Comparison of ENCODE assay signal across 13 cellular contexts in the genomic region with DNA sequence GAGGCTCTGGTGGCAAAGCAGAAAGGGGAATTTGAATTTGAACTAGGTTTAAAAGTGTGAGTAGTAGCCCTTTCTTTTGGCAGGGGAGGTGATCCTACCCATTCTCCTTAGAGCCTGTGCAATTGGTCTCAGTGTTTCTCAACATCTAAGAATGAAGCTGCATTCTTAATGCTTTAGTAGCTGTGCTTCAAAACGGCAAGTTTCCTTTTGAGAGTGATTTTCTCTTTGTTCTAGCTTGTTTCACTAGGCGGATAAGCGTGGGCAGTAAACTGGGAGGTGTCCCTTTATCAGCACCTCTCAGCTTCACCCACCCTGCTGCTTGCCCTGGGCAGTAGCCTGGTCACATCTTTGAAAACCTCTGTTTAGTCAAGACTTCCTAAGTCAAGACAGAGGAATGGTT. TPM values are rescaled to one million over a fixed set of nuclear protein-coding genes. Genes with fewer than 3 reads are reported as not detected.
DNase-seq lines count a peak whose midpoint lies in the region; ATAC-seq, FAIRE-seq and TF ChIP-seq lines count a peak whose summit lies in the region.
"Had no signal": no experiment of that assay in that cellular context is flagged by ENCODE, and none has a peak within 500 bp of the region (broad histone marks: within the 10 kb centered on the region; RNA-seq: fewer than 3 reads in every experiment).

No MANE protein-coding gene starts in this region.

- peaks cover 82% of the 10 kb centered on the region for H3K4me1 ChIP-seq in A549

- peak overlapping the region; percentile 95 for H3K4me3 Mint-ChIP-seq in MCF 10A (ENCODE audit: unreplicated experiment)
- no peak overlapping the region for H3K4me3 Mint-ChIP-seq in endothelial cell (ENCODE audit: unreplicated experiment)
- H3K4me3 Mint-ChIP-seq: activated CD4-positive, alpha-beta T cell treated with anti-CD3 and anti-CD28 coated beads for 36 hours had no signal

- peak overlapping the region; percentile 45 to 76; a peak in 5 of 6 replicates for H3K27ac ChIP-seq in A549

- BruUV-seq in MCF 10A (replicated peaks; lab: Mats Ljungman, UMichigan): no TSS peak

- FAIRE-seq in A549 (lab: Jason Lieb, UNC): no peak
- FAIRE-seq: A204.1 had no signal

- TF ChIP-seq RAD21 in A549 (conservative IDR thresholded peaks at IDR 0.05 in 1 of 2, IDR thresholded peaks at IDR 0.05 in 1 of 2): no peak; a peak in 1 of 5 replicates

- H3K27me3 Mint-ChIP-seq in MCF 10A (ENCODE audit: insufficient read depth, unreplicated experiment) (no peaks in the 10 kb centered on the region), endothelial cell (ENCODE audit: unreplicated experiment) (peaks cover 10% of the 10 kb centered on the region)

- no peak for TF ChIP-seq CTCF in A549 (IDR thresholded peaks at IDR 0.05)
- no peak for TF ChIP-seq CTCF in MCF 10A (IDR thresholded peaks at IDR 0.05; ENCODE audit: unreplicated experiment)
- no peak for TF ChIP-seq CTCF in endothelial cell (IDR thresholded peaks at IDR 0.05; ENCODE audit: unreplicated experiment)

- ATAC-seq in A549 (peak in 1 of 2 experiments; percentile 1; a peak in 2 of 6 replicates), GM18873 (IDR thresholded peaks at IDR 0.05; ENCODE audit: low FRiP score, unreplicated experiment) (no peak)
- ATAC-seq: activated CD4-positive, alpha-beta T cell treated with anti-CD3 and anti-CD28 coated beads for 36 hours had no signal

- CTCF ChIA-PET in A549 (lab: Yijun Ruan, JAX) (interaction anchor here (0.7 to 9.7 kb wide), 7 partner anchors 10 to 302 kb away, joined by 3 to 75 read pairs (median 3); no protein-coding TSS in a partner anchor), MCF 10A (lab: Yijun Ruan, JAX) (interaction anchor here (0.7 to 11.0 kb wide), 4 partner anchors 8 to 288 kb away, joined by 3 to 146 read pairs (median 7); no protein-coding TSS in a partner anchor)

- TF ChIP-seq POLR2A in A549 (IDR thresholded peaks at IDR 0.05; ENCODE audit: low read length): no peak

- H3K4me1 Mint-ChIP-seq in MCF 10A (ENCODE audit: insufficient read depth, unreplicated experiment) (peaks cover 67% of the 10 kb centered on the region), endothelial cell (ENCODE audit: unreplicated experiment) (peaks cover 75% of the 10 kb centered on the region)

- POLR2A ChIA-PET in A549 (lab: Yijun Ruan, JAX) (no interaction called here), MCF 10A (lab: Yijun Ruan, JAX) (interaction anchor here (0.7 to 12.2 kb wide), 10 partner anchors 10 to 201 kb away, joined by 3 to 742 read pairs (median 5); no protein-coding TSS in a partner anchor)

- DNase-seq in A549 (ENCODE audit: low read depth in 1 of 2, low spot score in 1 of 2) (no peak), HUDEP-2 (lab: John Stamatoyannopoulos, UW; ENCODE audit: unreplicated experiment in 76 of 76) (peak in 71 of 76 experiments; percentile 17 to 87 (median 60)), MCF 10A (ENCODE audit: unreplicated experiment) (peak; percentile 71), iris pigment epithelial cell (ENCODE audit: low read depth) (peak; percentile 87), occipital lobe (lab: John Stamatoyannopoulos, UW) (no peak), endothelial cell (ENCODE audit: low spot score) (no peak)
- DNase-seq in activated naive CD4-positive, alpha-beta T cell (lab: John Stamatoyannopoulos, UW): no peak
- DNase-seq: activated CD4-positive, alpha-beta T cell treated with anti-CD3 and anti-CD28 coated beads for 36 hours; DND-41; NCI-H1048; NCI-H524 treated with DMSO at 0.1 percent for 48 hours had no signal

- H3K36me3 Mint-ChIP-seq in MCF 10A (ENCODE audit: insufficient read depth, unreplicated experiment) (peaks cover 53% of the 10 kb centered on the region), endothelial cell (ENCODE audit: low read depth, unreplicated experiment) (peaks cover 40% of the 10 kb centered on the region)

- intact Hi-C loops in MCF 10A (cut with micrococcal nuclease): no loop called here

- 23% methylated on average over 3 of the region's 3 CpGs for WGBS in A549 (ENCODE audit: missing lambda C conversion rate)

- H3K9me3 Mint-ChIP-seq in MCF 10A (ENCODE audit: unreplicated experiment): no peaks in the 10 kb centered on the region
- H3K9me3 Mint-ChIP-seq in endothelial cell (ENCODE audit: unreplicated experiment): no peaks in the 10 kb centered on the region

- TF ChIP-seq EP300 in A549 (IDR thresholded peaks at IDR 0.05): no peak

- H3K9me3 ChIP-seq in A549: no peaks in the 10 kb centered on the region

- H3K27ac Mint-ChIP-seq in MCF 10A (ENCODE audit: low read depth, unreplicated experiment) (peak overlapping the region; percentile 97), endothelial cell (ENCODE audit: unreplicated experiment) (no peak overlapping the region)
- H3K27ac Mint-ChIP-seq: activated CD4-positive, alpha-beta T cell treated with anti-CD3 and anti-CD28 coated beads for 36 hours had no signal

- H3K4me2 ChIP-seq in A549: peak overlapping the region; percentile 90

- H3K4me3 ChIP-seq in A549: peak overlapping the region; percentile 5; the same call in 1 of the 3 replicates

TF ChIP-seq in A549, 52 proteins besides CTCF, POLR2A, EP300 and RAD21:
- no peak for TF ChIP-seq CEBPB (IDR thresholded peaks at IDR 0.05)
- TF ChIP-seq ZSCAN20 (CRISPR knock-in tag; IDR thresholded peaks at IDR 0.05): no peak
- no peak for TF ChIP-seq HOXA7 (CRISPR knock-in tag; IDR thresholded peaks at IDR 0.05)
- TF ChIP-seq MAFK (IDR thresholded peaks at IDR 0.05; ENCODE audit: partially characterized antibody): no peak
- TF ChIP-seq, protein P1, sequence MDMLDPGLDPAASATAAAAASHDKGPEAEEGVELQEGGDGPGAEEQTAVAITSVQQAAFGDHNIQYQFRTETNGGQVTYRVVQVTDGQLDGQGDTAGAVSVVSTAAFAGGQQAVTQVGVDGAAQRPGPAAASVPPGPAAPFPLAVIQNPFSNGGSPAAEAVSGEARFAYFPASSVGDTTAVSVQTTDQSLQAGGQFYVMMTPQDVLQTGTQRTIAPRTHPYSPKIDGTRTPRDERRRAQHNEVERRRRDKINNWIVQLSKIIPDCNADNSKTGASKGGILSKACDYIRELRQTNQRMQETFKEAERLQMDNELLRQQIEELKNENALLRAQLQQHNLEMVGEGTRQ (IDR thresholded peaks at IDR 0.05): no peak
- TF ChIP-seq ESRRA (IDR thresholded peaks at IDR 0.05; ENCODE audit: borderline replicate concordance, low read length): no peak
- TF ChIP-seq HEYL (CRISPR knock-in tag; IDR thresholded peaks at IDR 0.05): no peak

RNA-seq across cellular contexts. Expression of a gene that starts 6.7 kb away (rescaled TPM):
- polyA plus RNA-seq in A549 (2011; rRNA removed): 208 and 275 TPM in 2 replicates
- polyA plus RNA-seq in A549 (2012; cell fraction: cytosol; rRNA removed): 133 and 166 TPM in 2 replicates
- polyA plus RNA-seq in A549 (2012; cell fraction: nucleus; rRNA removed): 215 and 283 TPM in 2 replicates
- polyA plus RNA-seq in A549 (2017; fragmentation: RNase III; extraction: RNeasy Plus Mini Kit Qiagen cat#74134 plus additional on column Dnase treatment): 127 to 135 TPM (median 130 TPM) in 3 replicates
- polyA minus RNA-seq in A549 (2011; rRNA and poly(A)+ RNA removed): 997 and 1,171 TPM in 2 replicates
- 119 and 185 TPM in 2 replicates for total RNA-seq in MCF 10A (2022)
- 105 TPM for total RNA-seq in occipital lobe
- total RNA-seq in endothelial cell (ENCODE audit: unreplicated experiment): 246 TPM

Comparison
In these comparisons a context has a peak if more than half of its experiments do, and no peak if none do; other contexts are left out.
1. DNase-seq: peak in HUDEP-2 (71 of 76), MCF 10A (single experiment) and iris pigment epithelial cell (single experiment); none in A549 (0 of 2), occipital lobe (single experiment), activated naive CD4-positive, alpha-beta T cell (0 of 4) and endothelial cell (single experiment).